8 cellular contexts compared by ENCODE assay signal in the genomic region with DNA sequence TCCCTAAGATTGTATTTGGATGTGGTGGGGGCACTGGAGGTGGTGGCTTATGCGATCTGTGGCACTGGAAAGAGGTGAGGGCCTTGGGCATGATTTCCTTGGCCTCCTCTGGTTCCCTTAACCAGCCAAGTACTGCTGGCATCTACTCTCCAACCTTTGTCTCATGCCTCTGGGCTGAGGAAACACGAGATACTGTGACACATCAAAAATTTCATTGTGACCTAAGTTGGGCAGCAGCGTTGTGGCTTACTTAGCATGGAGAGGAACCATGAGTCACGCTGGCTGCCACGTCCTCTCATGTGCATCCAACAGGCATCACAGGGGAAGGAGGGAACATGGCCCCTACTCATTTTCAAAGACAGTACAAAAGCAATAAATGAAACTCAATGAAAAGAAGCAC. TPM values are rescaled to one million over a fixed set of nuclear protein-coding genes. Genes with fewer than 3 reads are reported as not detected.
A peak's percentile ranks its signal among the peaks of the same experiment; 100 is the strongest.
DNase-seq lines count a peak whose midpoint lies in the region; ATAC-seq lines count a peak whose summit lies in the region.

No MANE protein-coding gene starts in this region.

- no peak overlapping the region for H3K27ac Mint-ChIP-seq in T-helper 2 cell treated with Interferon-gamma antibody and Interleukin-4, amounts not matched to agents 5 μg/mL and 100 μg/mL, for 36 hours
- H3K27ac Mint-ChIP-seq in naive thymus-derived CD8-positive, alpha-beta T cell, result no peak overlapping the region

- no peak for ATAC-seq in naive thymus-derived CD8-positive, alpha-beta T cell
- no peak for ATAC-seq in GM18873 (IDR thresholded peaks at IDR 0.05; ENCODE audit: low FRiP score, unreplicated experiment)

- peaks cover 24% of the 10 kb centered on the region for H3K36me3 Mint-ChIP-seq in T-helper 2 cell treated with Interferon-gamma antibody and Interleukin-4, amounts not matched to agents 5 μg/mL and 100 μg/mL, for 36 hours (ENCODE audit: low read depth)
- H3K36me3 Mint-ChIP-seq in naive thymus-derived CD8-positive, alpha-beta T cell, result peaks cover 2 to 11% (median 2%) of the 10 kb centered on the region in 3 donors

- H3K9me3 Mint-ChIP-seq in T-helper 2 cell treated with Interferon-gamma antibody and Interleukin-4, amounts not matched to agents 5 μg/mL and 100 μg/mL, for 36 hours, result peaks cover 9% of the 10 kb centered on the region
- peaks cover 0 to 25% (median 6%) of the 10 kb centered on the region in 9 donors for H3K9me3 Mint-ChIP-seq in naive thymus-derived CD8-positive, alpha-beta T cell

- POLR2A ChIA-PET in naive thymus-derived CD8-positive, alpha-beta T cell (lab: Charles Lee), result no interaction called here

- peaks cover 2% of the 10 kb centered on the region for H3K4me1 Mint-ChIP-seq in T-helper 2 cell treated with Interferon-gamma antibody and Interleukin-4, amounts not matched to agents 5 μg/mL and 100 μg/mL, for 36 hours (ENCODE audit: low read depth)
- H3K4me1 Mint-ChIP-seq in naive thymus-derived CD8-positive, alpha-beta T cell, result peaks cover 0 to 4% (median 1%) of the 10 kb centered on the region in 4 donors

- no peaks in the 10 kb centered on the region for H3K27me3 Mint-ChIP-seq in T-helper 2 cell treated with Interferon-gamma antibody and Interleukin-4, amounts not matched to agents 5 μg/mL and 100 μg/mL, for 36 hours (ENCODE audit: low read depth)
- peaks cover 0 to 5% (median 0%) of the 10 kb centered on the region in 5 donors for H3K27me3 Mint-ChIP-seq in naive thymus-derived CD8-positive, alpha-beta T cell

- no peak overlapping the region for H3K4me3 Mint-ChIP-seq in T-helper 2 cell treated with Interferon-gamma antibody and Interleukin-4, amounts not matched to agents 5 μg/mL and 100 μg/mL, for 36 hours
- no peak overlapping the region for H3K4me3 Mint-ChIP-seq in naive thymus-derived CD8-positive, alpha-beta T cell

- peak; percentile 69 for DNase-seq in AG08396 (ENCODE audit: low spot score)
- peak; percentile 100 for DNase-seq in H4 (ENCODE audit: low spot score)
- peak; percentile 31 for DNase-seq in T-helper 2 cell treated with Interferon-gamma antibody and Interleukin-4, amounts not matched to agents 5 μg/mL and 100 μg/mL, for 36 hours (ENCODE audit: low spot score)
- peak; percentile 95 for DNase-seq in glomerular visceral epithelial cell (ENCODE audit: extremely low spot score)
- no peak for DNase-seq in NCI-H2171 treated with DMSO at 0.1 percent for 48 hours (lab: John Stamatoyannopoulos, UW)
- DNase-seq in DMS153 (lab: John Stamatoyannopoulos, UW), result no peak
- DNase-seq in naive thymus-derived CD8-positive, alpha-beta T cell, result no peak

RNA-seq across cellular contexts. Expression of a gene that starts 29.7 kb away (rescaled TPM):
- 19.8 and 24.4 TPM in 2 replicates for total RNA-seq in H4 (2014; rRNA removed; shearing (Covaris generic))
- total RNA-seq in naive thymus-derived CD8-positive, alpha-beta T cell, result under 1 TPM; 0.26 to 0.30 TPM
- under 1 TPM in 2 of 3 donors, not detected in 1; 0.07 to 0.23 TPM for polyA plus RNA-seq in naive thymus-derived CD8-positive, alpha-beta T cell

Comparison
In these comparisons a context has a peak if more than half of its experiments do, and no peak if none do; other contexts are left out.
1. DNase-seq: peak in AG08396 (single experiment), H4 (single experiment), T-helper 2 cell treated with Interferon-gamma antibody and Interleukin-4, amounts not matched to agents 5 μg/mL and 100 μg/mL, for 36 hours (single experiment) and glomerular visceral epithelial cell (single experiment); none in NCI-H2171 treated with DMSO at 0.1 percent for 48 hours (single experiment), DMS153 (single experiment) and naive thymus-derived CD8-positive, alpha-beta T cell (0 of 10).
2. RNA of a gene that starts 29.7 kb away (total RNA-seq): 19.8 to 24.4 TPM in H4; 0.26 to 0.30 TPM in naive thymus-derived CD8-positive, alpha-beta T cell; every median in the first group is over 10 times any median in the second.